In the genomic region with DNA sequence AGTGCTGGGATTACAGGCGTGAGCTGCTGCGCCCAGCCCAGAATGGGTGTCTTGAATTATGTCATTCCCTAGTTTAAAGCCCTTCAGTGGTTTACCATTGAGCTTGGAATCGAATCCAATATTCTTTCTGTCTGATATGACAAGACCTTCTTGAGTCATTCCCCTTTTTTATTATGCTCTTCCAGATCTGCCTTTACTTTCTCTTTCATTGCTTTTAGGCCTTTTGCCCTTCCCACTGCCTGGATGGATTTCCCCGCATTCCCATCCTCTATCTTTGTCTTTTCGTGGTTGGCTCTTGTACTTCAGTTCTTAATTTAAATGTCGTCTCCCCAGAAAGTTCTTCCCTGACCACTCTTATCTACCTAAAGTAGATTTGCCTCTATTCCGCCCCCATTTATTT, we compare ENCODE assay signal across 10 cellular contexts. TPM values are rescaled to one million over a fixed set of nuclear protein-coding genes. Genes with fewer than 3 reads are reported as not detected.
DNase-seq lines count a peak whose midpoint lies in the region; ATAC-seq and TF ChIP-seq lines count a peak whose summit lies in the region.
"Had no signal": no experiment of that assay in that cellular context is flagged by ENCODE, and none has a peak within 500 bp of the region (broad histone marks: within the 10 kb centered on the region; RNA-seq: fewer than 3 reads in every experiment).

No MANE protein-coding gene starts in this region.

- H3K36me3 Mint-ChIP-seq in MCF 10A (ENCODE audit: insufficient read depth, unreplicated experiment) = peaks cover 7% of the 10 kb centered on the region
- H3K36me3 Mint-ChIP-seq in activated T-helper 2 cell treated with anti-CD3 and anti-CD28 coated beads, Interferon-gamma antibody, Interleukin-2, Interleukin-4, amounts not matched to agents 10 μg/mL and 5 μg/mL and 100 μg/mL, durations not matched to agents 14 hours and 24 hours and 36 hours (ENCODE audit: low read depth) = peaks cover 18% of the 10 kb centered on the region
- no peaks in the 10 kb centered on the region for H3K36me3 Mint-ChIP-seq in type B pancreatic cell

- H3K9ac ChIP-seq in mammary epithelial cell (ENCODE audit: insufficient read depth, low read length) = no peak overlapping the region

- POLR2A ChIA-PET in MCF 10A (lab: Yijun Ruan, JAX) = interaction anchor here (0.7 to 15.7 kb wide), 6 partner anchors 16 to 286 kb away, joined by 3 to 530 read pairs (median 6); a partner anchor contains a TSS
- POLR2A ChIA-PET in GM10248 (lab: Yijun Ruan, JAX) = interaction anchor here (0.6 to 2.1 kb wide), 3 partner anchors 18 to 267 kb away, joined by 3 to 6 read pairs (median 4); a partner anchor contains a TSS

- H3K4me3 ChIP-seq in mammary epithelial cell (replicated peaks in 1 of 3; ENCODE audit: insufficient read depth in 1 of 3, low read depth in 2 of 3, low read length in 3 of 3) (no peak overlapping the region), left lung (peak overlapping the region; percentile 92 to 97)

- no peak for ATAC-seq in left lung
- no peak for ATAC-seq in HG03135 (IDR thresholded peaks at IDR 0.05; ENCODE audit: unreplicated experiment)

- TF ChIP-seq CTCF in MCF 10A (IDR thresholded peaks at IDR 0.05; ENCODE audit: unreplicated experiment) = no peak
- no peak for TF ChIP-seq CTCF in mammary epithelial cell (conservative IDR thresholded peaks at IDR 0.05 in 1 of 2, IDR thresholded peaks at IDR 0.05 in 1 of 2; ENCODE audit: extremely low read depth in 1 of 2, insufficient read depth in 1 of 2, low read depth in 1 of 2, low read length in 2 of 2)
- no peak for TF ChIP-seq CTCF in left lung (IDR thresholded peaks at IDR 0.05)
- TF ChIP-seq CTCF in type B pancreatic cell (conservative IDR thresholded peaks at IDR 0.05) = no peak
- no peak for TF ChIP-seq CTCF in GM10248 (IDR thresholded peaks at IDR 0.05; ENCODE audit: control extremely low read depth, extremely low read depth, low read depth, missing control alignments)

- no peak overlapping the region for H2AFZ ChIP-seq in mammary epithelial cell (ENCODE audit: low read depth, low read length)

- H3K27ac Mint-ChIP-seq in MCF 10A (ENCODE audit: low read depth, unreplicated experiment) = no peak overlapping the region
- H3K27ac Mint-ChIP-seq in activated T-helper 2 cell treated with anti-CD3 and anti-CD28 coated beads, Interferon-gamma antibody, Interleukin-2, Interleukin-4, amounts not matched to agents 10 μg/mL and 5 μg/mL and 100 μg/mL, durations not matched to agents 14 hours and 24 hours and 36 hours = peak overlapping the region; percentile 81
- H3K27ac Mint-ChIP-seq in type B pancreatic cell = peak overlapping the region; percentile 75

- no peaks in the 10 kb centered on the region for H3K9me3 Mint-ChIP-seq in MCF 10A (ENCODE audit: unreplicated experiment)
- no peaks in the 10 kb centered on the region for H3K9me3 Mint-ChIP-seq in activated T-helper 2 cell treated with anti-CD3 and anti-CD28 coated beads, Interferon-gamma antibody, Interleukin-2, Interleukin-4, amounts not matched to agents 10 μg/mL and 5 μg/mL and 100 μg/mL, durations not matched to agents 14 hours and 24 hours and 36 hours
- H3K9me3 Mint-ChIP-seq in type B pancreatic cell = no peaks in the 10 kb centered on the region

- H3K27ac ChIP-seq in mammary epithelial cell (ENCODE audit: insufficient read depth, low read depth, low read length) = no peak overlapping the region
- peak overlapping the region; percentile 31 to 95 for H3K27ac ChIP-seq in left lung

- in situ Hi-C loops in mammary epithelial cell (cut with MboI; ENCODE audit: low sequenced_read_pairs in 2 of 2) = no loop called here

- no peak overlapping the region for H3K4me2 ChIP-seq in mammary epithelial cell (ENCODE audit: insufficient read depth, low read depth, low read length)

- no peaks in the 10 kb centered on the region for H4K20me1 ChIP-seq in mammary epithelial cell (ENCODE audit: insufficient read depth, low read length)

- H3K36me3 ChIP-seq in mammary epithelial cell (ENCODE audit: insufficient read depth, low read length) (no peaks in the 10 kb centered on the region), left lung (no peaks in the 10 kb centered on the region)

- peak overlapping the region; percentile 79 for H3K4me3 Mint-ChIP-seq in MCF 10A (ENCODE audit: unreplicated experiment)
- H3K4me3 Mint-ChIP-seq in activated T-helper 2 cell treated with anti-CD3 and anti-CD28 coated beads, Interferon-gamma antibody, Interleukin-2, Interleukin-4, amounts not matched to agents 10 μg/mL and 5 μg/mL and 100 μg/mL, durations not matched to agents 14 hours and 24 hours and 36 hours (ENCODE audit: low read depth) = peak overlapping the region; percentile 88
- peak overlapping the region; percentile 84 for H3K4me3 Mint-ChIP-seq in type B pancreatic cell

- H3K4me1 ChIP-seq in mammary epithelial cell (ENCODE audit: insufficient read depth, low read length) = peaks cover 14% of the 10 kb centered on the region
- peaks cover 41 to 78% of the 10 kb centered on the region in 2 donors for H3K4me1 ChIP-seq in left lung

- no peaks in the 10 kb centered on the region for H3K27me3 ChIP-seq in mammary epithelial cell (ENCODE audit: insufficient read depth, low read length)
- H3K27me3 ChIP-seq in left lung = no peaks in the 10 kb centered on the region

- BruUV-seq in MCF 10A (replicated peaks; lab: Mats Ljungman, UMichigan) (no TSS peak), mammary epithelial cell (replicated peaks; lab: Mats Ljungman, UMichigan) (no TSS peak)

- WGBS in mammary epithelial cell (ENCODE audit: low coverage, missing lambda C conversion rate) = 81% methylated on average over 7 of the region's 7 CpGs

- DNase-seq in MCF 10A (ENCODE audit: unreplicated experiment) (no peak), mammary epithelial cell (no peak), left lung (no peak), type B pancreatic cell (ENCODE audit: extremely low spot score, unreplicated experiment) (no peak), GM10248 (ENCODE audit: extremely low spot score) (no peak)
- no peak for DNase-seq in activated T-helper 2 cell treated with anti-CD3 and anti-CD28 coated beads, Interferon-gamma antibody, Interleukin-2, Interleukin-4, amounts not matched to agents 10 μg/mL and 5 μg/mL and 100 μg/mL, durations not matched to agents 14 hours and 24 hours and 36 hours (ENCODE audit: low spot score)
- no peak for DNase-seq in effector CD8-positive, alpha-beta T cell (lab: John Stamatoyannopoulos, UW)
- DNase-seq: NCI-H187 treated with DMSO at 0.1 percent for 48 hours, T-helper 9 cell had no signal

- CTCF ChIA-PET in MCF 10A (lab: Yijun Ruan, JAX) (interaction anchor here (9.6 kb wide), 1 partner anchor 13 kb away, joined by 95 read pairs; no protein-coding TSS in a partner anchor), mammary epithelial cell (lab: Charles Lee; ENCODE audit: low non-redundant PET) (no interaction called here), GM10248 (lab: Yijun Ruan, JAX) (interaction anchor here (1.2 to 1.9 kb wide), 4 partner anchors 10 to 58 kb away, joined by 4 to 10 read pairs (median 4); no protein-coding TSS in a partner anchor)

- no peaks in the 10 kb centered on the region for H3K9me3 ChIP-seq in mammary epithelial cell (replicated peaks; ENCODE audit: insufficient read depth, low read length)
- no peaks in the 10 kb centered on the region for H3K9me3 ChIP-seq in left lung

- peaks cover 35% of the 10 kb centered on the region for H3K79me2 ChIP-seq in mammary epithelial cell (ENCODE audit: insufficient read depth, low read length)

- dilution Hi-C loops in mammary epithelial cell (cut with HindIII; ENCODE audit: low sequenced_read_pairs) = no loop called here

- intact Hi-C loops in MCF 10A (cut with micrococcal nuclease) (no loop called here), mammary epithelial cell (cut with micrococcal nuclease) (no loop called here), left lung (cut with DNase I) (no loop called here)
- intact Hi-C loops in activated T-helper 2 cell treated with anti-CD3 and anti-CD28 coated beads, Interferon-gamma antibody, Interleukin-2, Interleukin-4, amounts not matched to agents 10 μg/mL and 5 μg/mL and 100 μg/mL, durations not matched to agents 14 hours and 24 hours and 36 hours (cut with micrococcal nuclease) = loop anchor here (5.0 to 10.0 kb wide), 2 partner anchors 282 to 440 kb away; a partner anchor contains a TSS

- H3K4me1 Mint-ChIP-seq in MCF 10A (ENCODE audit: insufficient read depth, unreplicated experiment) (peaks cover 14% of the 10 kb centered on the region), type B pancreatic cell (ENCODE audit: unreplicated experiment) (peaks cover 23% of the 10 kb centered on the region)
- peaks cover 40% of the 10 kb centered on the region for H3K4me1 Mint-ChIP-seq in activated T-helper 2 cell treated with anti-CD3 and anti-CD28 coated beads, Interferon-gamma antibody, Interleukin-2, Interleukin-4, amounts not matched to agents 10 μg/mL and 5 μg/mL and 100 μg/mL, durations not matched to agents 14 hours and 24 hours and 36 hours (ENCODE audit: low read depth)

- no peaks in the 10 kb centered on the region for H3K27me3 Mint-ChIP-seq in MCF 10A (ENCODE audit: insufficient read depth, unreplicated experiment)
- no peaks in the 10 kb centered on the region for H3K27me3 Mint-ChIP-seq in activated T-helper 2 cell treated with anti-CD3 and anti-CD28 coated beads, Interferon-gamma antibody, Interleukin-2, Interleukin-4, amounts not matched to agents 10 μg/mL and 5 μg/mL and 100 μg/mL, durations not matched to agents 14 hours and 24 hours and 36 hours (ENCODE audit: low read depth)
- no peaks in the 10 kb centered on the region for H3K27me3 Mint-ChIP-seq in type B pancreatic cell

RNA-seq across cellular contexts. Expression of a gene that starts 1.6 kb away (rescaled TPM):
- 23.4 and 29.7 TPM in 2 replicates for total RNA-seq in MCF 10A (2022)
- 10 to 100 TPM; 20.0 to 32.3 TPM for total RNA-seq in mammary epithelial cell
- 16.2 TPM for polyA plus RNA-seq in mammary epithelial cell
- polyA minus RNA-seq in mammary epithelial cell = 16.5 TPM
- 34.7 and 37.5 TPM in 2 replicates for total RNA-seq in activated T-helper 2 cell treated with anti-CD3 and anti-CD28 coated beads, Interferon-gamma antibody, Interleukin-2, Interleukin-4, amounts not matched to agents 10 μg/mL and 5 μg/mL and 100 μg/mL, durations not matched to agents 14 hours and 24 hours and 36 hours
- total RNA-seq in left lung = 10 to 100 TPM; 40.1 to 46.1 TPM
- 38.3 and 40.4 TPM in 2 replicates for total RNA-seq in type B pancreatic cell (ENCODE audit: low replicate concordance)

RNA-seq across cellular contexts. Expression of a gene that starts 18.3 kb away (rescaled TPM):
- 37.1 and 39.2 TPM in 2 replicates for total RNA-seq in MCF 10A (2022)
- total RNA-seq in mammary epithelial cell = 10 to 100 TPM; 23.7 to 37.0 TPM
- 13.0 TPM for polyA plus RNA-seq in mammary epithelial cell
- 25.7 TPM for polyA minus RNA-seq in mammary epithelial cell
- 43.3 and 48.7 TPM in 2 replicates for total RNA-seq in activated T-helper 2 cell treated with anti-CD3 and anti-CD28 coated beads, Interferon-gamma antibody, Interleukin-2, Interleukin-4, amounts not matched to agents 10 μg/mL and 5 μg/mL and 100 μg/mL, durations not matched to agents 14 hours and 24 hours and 36 hours
- 10 to 100 TPM; 17.3 to 33.7 TPM for total RNA-seq in left lung
- 25.7 and 35.9 TPM in 2 replicates for total RNA-seq in type B pancreatic cell (ENCODE audit: low replicate concordance)

Comparison
In these comparisons a context has a peak if more than half of its experiments do, and no peak if none do; other contexts are left out.
1. H3K4me3 ChIP-seq: peak in left lung (2 of 2); none in mammary epithelial cell (0 of 3).
2. Peak in every context shown above with its lines, with median percentiles within 50 percentile points of each other: H3K4me3 Mint-ChIP-seq.